In genomic region chr2:63124209-63124608, GRCh38 we compare ENCODE assay signal across 1 cellular context.
TF ChIP-seq lines count a peak whose summit lies in the region.

No MANE protein-coding gene starts in this region.

TF ChIP-seq in K562, 482 proteins besides CTCF, POLR2A, EP300 and RAD21 (continued from another document):
- no peak for TF ChIP-seq ZBTB43 (CRISPR knock-in tag; IDR thresholded peaks at IDR 0.05)
